In genomic region chr7:12637819-12638592, GRCh38 we compare ENCODE assay signal across 8 cellular contexts. TPM values are rescaled to one million over a fixed set of nuclear protein-coding genes. Genes with fewer than 3 reads are reported as not detected.
DNase-seq lines count a peak whose midpoint lies in the region; ATAC-seq, FAIRE-seq and TF ChIP-seq lines count a peak whose summit lies in the region.

No MANE protein-coding gene starts in this region.

- BruUV-seq in K562 (replicated peaks; lab: Mats Ljungman, UMichigan) (no TSS peak), A673 (replicated peaks; lab: Mats Ljungman, UMichigan) (no TSS peak)

- in situ Hi-C loops in K562 (cut with MboI): no loop called here

- peak overlapping the region in 1 of 2 experiments; percentile 5; a peak in 1 of 4 replicates for H3K9ac ChIP-seq in K562 (ENCODE audit: insufficient read depth in 1 of 2, low read depth in 2 of 2, low read length in 2 of 2)

- POLR2A ChIA-PET in K562 (lab: Yijun Ruan, JAX): interaction anchor here (0.9 kb wide), 1 partner anchor 9 kb away, joined by 3 read pairs; no protein-coding TSS in a partner anchor
- POLR2A ChIA-PET in A673 (lab: Charles Lee; ENCODE audit: low non-redundant PET): no interaction called here

- H3K79me2 ChIP-seq in K562 (ENCODE audit: control insufficient read depth, insufficient read depth, low read length): no peaks in the 10 kb centered on the region

- no peak for TF ChIP-seq EP300 in K562 (IDR thresholded peaks at IDR 0.05; ENCODE audit: low read length)

- ATAC-seq in GM21723 (IDR thresholded peaks at IDR 0.05; ENCODE audit: unreplicated experiment) (peak; percentile 59), K562 (peak; percentile 70)

- H3K27me3 ChIP-seq in K562 (ENCODE audit: control insufficient read depth in 2 of 2, insufficient read depth in 2 of 2, low read length in 2 of 2): no peaks in the 10 kb centered on the region
- H3K27me3 ChIP-seq in thymus (ENCODE audit: control insufficient read depth, insufficient read depth): no peaks in the 10 kb centered on the region
- no peaks in the 10 kb centered on the region for H3K27me3 ChIP-seq in A673 (replicated peaks; ENCODE audit: insufficient read depth, low read depth, low read length, poor library complexity)

- H3K36me3 ChIP-seq in K562 (ENCODE audit: control insufficient read depth, insufficient read depth, low read length) (peaks cover 15% of the 10 kb centered on the region; the same call in 2 of the 3 replicates), thymus (ENCODE audit: control insufficient read depth, insufficient read depth) (no peaks in the 10 kb centered on the region), A673 (ENCODE audit: insufficient read depth, low read length, poor library complexity, severe bottlenecking) (no peaks in the 10 kb centered on the region)

- H4K20me1 ChIP-seq in K562 (replicated peaks; ENCODE audit: control insufficient read depth, insufficient read depth, low read length): no peaks in the 10 kb centered on the region

- FAIRE-seq in GM12892 (lab: Jason Lieb, UNC) (peak; percentile 75), K562 (lab: Jason Lieb, UNC) (peak; percentile 78), urothelium cell line (lab: Jason Lieb, UNC) (no peak)

- peak overlapping the region; percentile 64 for H2AFZ ChIP-seq in K562 (ENCODE audit: low read depth, low read length)

- TF ChIP-seq POLR2A in GM12892 (IDR thresholded peaks at IDR 0.05; ENCODE audit: low read depth, low read length) (no peak), K562 (conservative IDR thresholded peaks at IDR 0.05) (no peak)

- TF ChIP-seq RAD21 in K562 (CRISPR knock-in tag; conservative IDR thresholded peaks at IDR 0.05 in 1 of 2, IDR thresholded peaks at IDR 0.05 in 1 of 2): 0 out of 4 replicates have a peak, but pooled peaks of 1 of the 2 experiments have one; percentile 1

- H3K9me3 ChIP-seq in K562 (replicated peaks; ENCODE audit: control insufficient read depth, insufficient read depth, low read depth, low read length) (no peaks in the 10 kb centered on the region), thymus (ENCODE audit: control insufficient read depth) (no peaks in the 10 kb centered on the region), A673 (ENCODE audit: low read depth, low read length, poor library complexity, severe bottlenecking) (no peaks in the 10 kb centered on the region)

- H3K4me3 ChIP-seq in K562 (no peak overlapping the region), thymus (ENCODE audit: low read length) (no peak overlapping the region), A673 (ENCODE audit: low read depth, low read length, poor library complexity, severe bottlenecking) (no peak overlapping the region)

- WGBS in K562 (ENCODE audit: insufficient coverage, low coverage, missing lambda C conversion rate): 6% methylated on average over 4 of the region's 4 CpGs
- 69% methylated on average over 4 of the region's 4 CpGs for WGBS in thymus

- H3K27ac ChIP-seq in K562 (ENCODE audit: extremely low read depth, low read depth, low read length): peak overlapping the region; percentile 6; the same call in 1 of the 3 replicates
- peak overlapping the region; percentile 10 for H3K27ac ChIP-seq in thymus (ENCODE audit: low read depth)
- H3K27ac ChIP-seq in A673 (ENCODE audit: low read depth, low read length, poor library complexity, severe bottlenecking): no peak overlapping the region

- H3K4me2 ChIP-seq in K562 (ENCODE audit: insufficient read depth, low read length): peak overlapping the region; percentile 44

- intact Hi-C loops in K562 (cut with micrococcal nuclease): loop anchor here (2.0 to 5.0 kb wide), 3 partner anchors 49 to 479 kb away; partner anchors contain the start of gene ARL4A
- intact Hi-C loops in A673 (cut with micrococcal nuclease; ENCODE audit: unreplicated experiment): loop anchor here (2.0 kb wide), 1 partner anchor 625 kb away; no protein-coding TSS in a partner anchor

- DNase-seq in GM12892 (ENCODE audit: insufficient read length): no peak
- peak; percentile 27 for DNase-seq in NCI-H1694 (lab: John Stamatoyannopoulos, UW)
- peak in 1 of 4 experiments; percentile 23 for DNase-seq in K562 (ENCODE audit: extremely low read depth in 1 of 4, low spot score in 3 of 4)
- no peak for DNase-seq in A673 (ENCODE audit: low spot score)
- no peak for DNase-seq in urothelium cell line (ENCODE audit: low spot score)
- no peak for DNase-seq in occipital lobe (lab: John Stamatoyannopoulos, UW)

- H3K9me1 ChIP-seq in K562 (ENCODE audit: control insufficient read depth, insufficient read depth, low read length): no peaks in the 10 kb centered on the region

- H3K4me1 ChIP-seq in K562 (replicated peaks in 1 of 2; ENCODE audit: control insufficient read depth in 2 of 2, insufficient read depth in 2 of 2, low read length in 2 of 2): no peaks in the 10 kb centered on the region; a peak in 3 of 5 replicates
- H3K4me1 ChIP-seq in thymus (ENCODE audit: control insufficient read depth, insufficient read depth, low read length): no peaks in the 10 kb centered on the region
- no peaks in the 10 kb centered on the region for H3K4me1 ChIP-seq in A673 (ENCODE audit: insufficient read depth, low read length, poor library complexity, severe bottlenecking)

- CTCF ChIA-PET in K562 (lab: Yijun Ruan, JAX; ENCODE audit: low intra/inter-chr PET ratio): interaction anchor here (0.6 to 2.4 kb wide), 4 partner anchors 113 to 625 kb away, joined by 3 to 11 read pairs (median 4); no protein-coding TSS in a partner anchor
- CTCF ChIA-PET in A673 (lab: Charles Lee): interaction anchor here (1.5 kb wide), 1 partner anchor 48 kb away, joined by 5 read pairs; no protein-coding TSS in a partner anchor

- 0 out of 6 replicates have a peak, but pooled peaks of 1 of the 3 experiments have one; percentile 3 for TF ChIP-seq CTCF in K562 (IDR thresholded peaks at IDR 0.05 in 2 of 3, conservative IDR thresholded peaks at IDR 0.05 in 1 of 3; ENCODE audit: insufficient read depth in 2 of 3, low read depth in 1 of 3, low read length in 3 of 3)
- no peak for TF ChIP-seq CTCF in A673 (conservative IDR thresholded peaks at IDR 0.05; ENCODE audit: low read depth, low read length)

TF ChIP-seq in K562, 482 proteins besides CTCF, POLR2A, EP300 and RAD21 (continues in another document):
- TF ChIP-seq ZNF398 (CRISPR knock-in tag; IDR thresholded peaks at IDR 0.05) (no peak), CBFA2T3 (IDR thresholded peaks at IDR 0.05) (peak; percentile 8; the same call in 1 of the 2 replicates), PREB (CRISPR knock-in tag; IDR thresholded peaks at IDR 0.05) (0 out of 2 replicates have a peak, but pooled peaks have one; percentile 66), ZNF280B (CRISPR knock-in tag; IDR thresholded peaks at IDR 0.05) (no peak)

RNA-seq across cellular contexts. Expression of gene ARL4A, which starts 49.4 kb away (rescaled TPM):
- polyA plus RNA-seq in GM12892 (2012; ENCODE audit: missing spikeins): 2.1 TPM
- total RNA-seq in K562 (2011; cell fraction: chromatin; rRNA removed; ENCODE audit: low replicate concordance): 106 and 313 TPM in 2 replicates
- 71.9 and 88.4 TPM in 2 replicates for total RNA-seq in K562 (2011; cell fraction: nucleolus; rRNA removed)
- total RNA-seq in K562 (2011; cell fraction: nucleoplasm; rRNA removed): 146 and 153 TPM in 2 replicates
- 96.3 and 118 TPM in 2 replicates for total RNA-seq in K562 (2014; rRNA removed)
- total RNA-seq in K562 (2014; rRNA removed; fragmentation: Illumina TruSeq; extraction: Trizol): 226 and 276 TPM in 2 replicates
- 118 and 129 TPM in 2 replicates for total RNA-seq in K562 (2015; rRNA removed; fragmentation: Illumina TruSeq; extraction: Trizol)
- total RNA-seq in K562 (2021): 130 and 134 TPM in 2 replicates
- polyA plus RNA-seq in K562 (2011; rRNA removed): 170 and 244 TPM in 2 replicates
- 44.4 and 98.4 TPM in 2 replicates for polyA plus RNA-seq in K562 (2011; cell fraction: cytosol; rRNA removed)
- 65.4 and 97.9 TPM in 2 replicates for polyA plus RNA-seq in K562 (2011; cell fraction: nucleus; rRNA removed)
- polyA plus RNA-seq in K562 (2012): 85.7 and 127 TPM in 2 replicates
- 172 and 178 TPM in 2 replicates for polyA plus RNA-seq in K562 (2014; fragmentation: Illumina TruSeq; extraction: Trizol)
- 100 to 1,000 TPM; 553 to 688 TPM for polyA plus RNA-seq in K562 (2014; fragmentation: Nextera tagmentation; extraction: Ambion mirVana)
- polyA plus RNA-seq in K562 (2014; rRNA removed): 143 and 153 TPM in 2 replicates
- 304 and 306 TPM in 2 replicates for polyA minus RNA-seq in K562 (2011; rRNA and poly(A)+ RNA removed)
- 57.3 and 86.6 TPM in 2 replicates for polyA minus RNA-seq in K562 (2011; cell fraction: cytosol; rRNA and poly(A)+ RNA removed)
- polyA minus RNA-seq in K562 (2011; cell fraction: nucleus; rRNA and poly(A)+ RNA removed): 110 and 254 TPM in 2 replicates
- polyA plus RNA-seq in thymus: 70.3 TPM
- total RNA-seq in A673 (2021): 15.9 and 18.3 TPM in 2 replicates
- total RNA-seq in occipital lobe: 82.2 TPM
